In genomic region chr9:126440938-126441337, GRCh38 we compare ENCODE assay signal across 2 cellular contexts.
TF ChIP-seq lines count a peak whose summit lies in the region.

No MANE protein-coding gene starts in this region.

TF ChIP-seq in GM23338, 12 proteins besides CTCF, POLR2A, EP300 and RAD21 (continued from another document):
- TF ChIP-seq ETS1 (IDR thresholded peaks at IDR 0.05) (no peak), ZNF462 (CRISPR knock-in tag; IDR thresholded peaks at IDR 0.05) (no peak), ZNF114 (CRISPR knock-in tag; IDR thresholded peaks at IDR 0.05) (no peak), CREB1 (CRISPR knock-in tag; IDR thresholded peaks at IDR 0.05; ENCODE audit: low read depth) (no peak), EZH2 (IDR thresholded peaks at IDR 0.05; ENCODE audit: low read depth, unreplicated experiment) (no peak), EZH2phosphoT487 (IDR thresholded peaks at IDR 0.05; ENCODE audit: unreplicated experiment) (no peak), STAT1 (IDR thresholded peaks at IDR 0.05; ENCODE audit: unreplicated experiment) (no peak)

TF ChIP-seq in SK-N-SH treated with all-trans-retinoic acid at 6 μM for 48 hours, 23 proteins besides CTCF, POLR2A, EP300 and RAD21 (continued from another document):
- TF ChIP-seq POU6F1 (CRISPR knock-in tag; IDR thresholded peaks at IDR 0.05; ENCODE audit: borderline replicate concordance, low read depth) = no peak
- TF ChIP-seq CSDC2 (CRISPR knock-in tag; IDR thresholded peaks at IDR 0.05) = no peak
- no peak for TF ChIP-seq ZNF70 (CRISPR knock-in tag; IDR thresholded peaks at IDR 0.05)
TF ChIP-seq in SK-N-SH treated with all-trans-retinoic acid at 6 μM for 48 hours: peak in this region for 0.
